21 cellular contexts compared by ENCODE assay signal in the genomic region with DNA sequence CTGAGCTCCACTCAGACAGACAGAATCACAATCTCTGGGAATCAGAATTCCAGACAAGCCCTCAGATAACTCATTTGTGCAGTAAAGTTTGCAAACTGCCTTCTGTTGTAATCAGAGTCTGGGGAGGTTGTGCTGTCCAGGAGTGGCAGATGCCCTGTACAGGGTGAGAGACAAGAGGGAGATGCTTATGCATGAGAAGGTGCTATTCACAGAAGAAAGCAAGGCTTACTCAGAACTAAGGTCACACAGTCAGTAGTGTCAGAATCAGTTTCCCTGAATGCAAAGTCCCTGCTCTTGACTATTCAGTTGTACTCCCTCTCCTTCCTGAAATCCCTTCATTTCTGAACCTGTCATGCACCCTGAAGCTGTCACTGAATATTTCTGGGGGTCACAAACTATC.
"Had no signal": no experiment of that assay in that cellular context is flagged by ENCODE, and none has a peak within 500 bp of the region (broad histone marks: within the 10 kb centered on the region; RNA-seq: fewer than 3 reads in every experiment).

No MANE protein-coding gene starts in this region.

- DNase-seq: cortex of kidney; effector memory CD4-positive, alpha-beta T cell; foreskin fibroblast; kidney; left cardiac atrium; left ventricle myocardium inferior; lower lobe of right lung; mesenchymal stem cell; midbrain; nephron progenitor cell; psoas muscle; retina; right lobe of liver; stimulated activated CD4-positive, alpha-beta T cell treated with anti-CD3 and anti-CD28 coated beads, Interleukin-4, amount 100 ng/mL, for 1 hour; stimulated activated CD8-positive, alpha-beta memory T cell treated with anti-CD3 and anti-CD28 coated beads, Interleukin-4, amount 100 ng/mL, for 48 hours; tibial artery; upper lobe of left lung; uterus had no signal

- H3K4me3 ChIP-seq: esophagus muscularis mucosa, left ventricle myocardium inferior, lower lobe of right lung, psoas muscle, right lobe of liver, tibial artery, upper lobe of left lung, uterus had no signal

- H3K4me3 Mint-ChIP-seq: nephron progenitor cell; stimulated activated memory B cell treated with anti-CD40 and anti-IgM and Interleukin-4, amounts not matched to agents 10 μg/mL and 1 μg/mL and 100 μg/mL, for 72 hours; stimulated activated naive CD8-positive, alpha-beta T cell treated with anti-CD3 and anti-CD28 coated beads, Interleukin-15, Interleukin-2, amounts not matched to agents 100 ng/mL and 50 ng/mL, for 24 hours had no signal

- ATAC-seq: left cardiac atrium; lower lobe of right lung; psoas muscle; right lobe of liver; stimulated activated memory B cell treated with anti-CD40 and anti-IgM and Interleukin-4, amounts not matched to agents 10 μg/mL and 1 μg/mL and 100 μg/mL, for 72 hours had no signal

- H3K27ac Mint-ChIP-seq: nephron progenitor cell; stimulated activated memory B cell treated with anti-CD40 and anti-IgM and Interleukin-4, amounts not matched to agents 10 μg/mL and 1 μg/mL and 100 μg/mL, for 72 hours; stimulated activated naive CD8-positive, alpha-beta T cell treated with anti-CD3 and anti-CD28 coated beads, Interleukin-15, Interleukin-2, amounts not matched to agents 100 ng/mL and 50 ng/mL, for 24 hours had no signal

- H3K36me3 Mint-ChIP-seq: stimulated activated memory B cell treated with anti-CD40 and anti-IgM and Interleukin-4, amounts not matched to agents 10 μg/mL and 1 μg/mL and 100 μg/mL, for 72 hours had no signal

- H3K27me3 Mint-ChIP-seq: stimulated activated memory B cell treated with anti-CD40 and anti-IgM and Interleukin-4, amounts not matched to agents 10 μg/mL and 1 μg/mL and 100 μg/mL, for 72 hours had no signal

- H3K9me3 Mint-ChIP-seq: stimulated activated memory B cell treated with anti-CD40 and anti-IgM and Interleukin-4, amounts not matched to agents 10 μg/mL and 1 μg/mL and 100 μg/mL, for 72 hours; stimulated activated naive CD8-positive, alpha-beta T cell treated with anti-CD3 and anti-CD28 coated beads, Interleukin-15, Interleukin-2, amounts not matched to agents 100 ng/mL and 50 ng/mL, for 24 hours had no signal
